1 cellular context compared by ENCODE assay signal in genomic region chr16:19882641-19883040, GRCh38.
TF ChIP-seq lines count a peak whose summit lies in the region.

No MANE protein-coding gene starts in this region.

TF ChIP-seq in GM23338, 12 proteins besides CTCF, POLR2A, EP300 and RAD21 (continued from another document):
- TF ChIP-seq ZNF462 (CRISPR knock-in tag; IDR thresholded peaks at IDR 0.05): no peak
- no peak for TF ChIP-seq ZNF331 (CRISPR knock-in tag; IDR thresholded peaks at IDR 0.05; ENCODE audit: low read depth)
- no peak for TF ChIP-seq JUNB (IDR thresholded peaks at IDR 0.05; ENCODE audit: unreplicated experiment)
- TF ChIP-seq ETS1 (IDR thresholded peaks at IDR 0.05): no peak
- TF ChIP-seq NANOG (IDR thresholded peaks at IDR 0.05; ENCODE audit: borderline replicate concordance): no peak
- TF ChIP-seq STAT1 (IDR thresholded peaks at IDR 0.05; ENCODE audit: unreplicated experiment): no peak
- TF ChIP-seq EZH2phosphoT487 (IDR thresholded peaks at IDR 0.05; ENCODE audit: unreplicated experiment): no peak
TF ChIP-seq in GM23338: peak in this region for 0.
